19 cellular contexts compared by ENCODE assay signal in the genomic region with DNA sequence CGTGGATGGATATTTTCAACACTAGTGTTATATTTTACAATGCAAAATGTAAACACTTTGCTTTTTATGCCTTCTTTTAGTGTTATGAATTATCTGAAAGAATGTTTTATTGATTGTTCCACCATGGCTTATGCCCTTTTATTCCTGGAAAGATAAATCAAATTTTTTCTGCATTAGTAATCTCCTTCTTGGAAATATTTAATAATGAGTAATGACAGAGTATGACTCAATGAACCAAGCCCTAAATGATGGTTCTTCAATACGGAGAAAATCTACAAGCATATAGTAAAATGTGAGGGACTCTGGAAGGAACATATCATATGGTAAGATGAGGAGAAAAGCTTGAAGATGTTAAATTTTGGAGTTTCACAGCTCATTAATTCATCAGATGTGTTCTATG.
"Had no signal": no experiment of that assay in that cellular context is flagged by ENCODE, and none has a peak within 500 bp of the region (broad histone marks: within the 10 kb centered on the region; RNA-seq: fewer than 3 reads in every experiment).

No MANE protein-coding gene starts in this region.

- H3K4me3 Mint-ChIP-seq: activated CD4-positive, alpha-beta memory T cell treated with anti-CD3 and anti-CD28 coated beads for 36 hours; activated naive CD4-positive, alpha-beta T cell treated with anti-CD3 and anti-CD28 coated beads for 36 hours; activated naive CD8-positive, alpha-beta T cell treated with anti-CD3 and anti-CD28 coated beads, Interleukin-2, amount 10 ng/mL, durations not matched to agents 7 days and 5 days; activated T-cell treated with anti-CD3 and anti-CD28 coated beads, Interleukin-2, amount 50 U/mL, for 72 hours; memory B cell; nephron had no signal

- H3K27ac ChIP-seq: cardiac muscle cell, esophagus muscularis mucosa, neutrophil, ovary, prostate gland, upper lobe of left lung had no signal

- H3K4me3 ChIP-seq: cardiac muscle cell, esophagus muscularis mucosa, ovary, prostate gland, upper lobe of left lung had no signal

- H3K9me3 ChIP-seq: neutrophil, ovary, prostate gland, upper lobe of left lung had no signal

- H3K4me1 ChIP-seq: esophagus muscularis mucosa, prostate gland, upper lobe of left lung had no signal

- DNase-seq: activated CD4-positive, alpha-beta memory T cell treated with anti-CD3 and anti-CD28 coated beads for 36 hours; activated CD4-positive, alpha-beta T cell treated with anti-CD3 and anti-CD28 coated beads for 48 hours; activated effector memory CD4-positive, alpha-beta T cell treated with Interleukin-2 at 50 U/mL for 16 hours; activated naive CD4-positive, alpha-beta T cell treated with anti-CD3 and anti-CD28 coated beads for 36 hours; activated naive CD8-positive, alpha-beta T cell treated with anti-CD3 and anti-CD28 coated beads, Interleukin-2, amount 10 ng/mL, durations not matched to agents 7 days and 5 days; activated T-cell treated with anti-CD3 and anti-CD28 coated beads, Interleukin-2, amount 50 U/mL, for 72 hours; amniotic stem cell; effector CD8-positive, alpha-beta T cell; foreskin fibroblast; ovary; stimulated activated CD4-positive, alpha-beta T cell treated with anti-CD3 and anti-CD28 coated beads, Interleukin-4, amount 100 ng/mL, for 24 hours; stimulated activated naive CD8-positive, alpha-beta T cell treated with anti-CD3 and anti-CD28 coated beads, Interleukin-15, Interleukin-2, amounts not matched to agents 100 U/mL and 50 U/mL, for 24 hours; upper lobe of left lung had no signal

- H3K4me1 Mint-ChIP-seq: activated naive CD8-positive, alpha-beta T cell treated with anti-CD3 and anti-CD28 coated beads, Interleukin-2, amount 10 ng/mL, durations not matched to agents 7 days and 5 days; memory B cell; nephron had no signal

- H3K36me3 Mint-ChIP-seq: activated CD4-positive, alpha-beta memory T cell treated with anti-CD3 and anti-CD28 coated beads for 36 hours; activated naive CD8-positive, alpha-beta T cell treated with anti-CD3 and anti-CD28 coated beads, Interleukin-2, amount 10 ng/mL, durations not matched to agents 7 days and 5 days; memory B cell had no signal

- H3K27me3 ChIP-seq: cardiac muscle cell, esophagus muscularis mucosa, neutrophil, ovary, upper lobe of left lung had no signal

- H3K27ac Mint-ChIP-seq: activated CD4-positive, alpha-beta memory T cell treated with anti-CD3 and anti-CD28 coated beads for 36 hours; activated naive CD4-positive, alpha-beta T cell treated with anti-CD3 and anti-CD28 coated beads for 36 hours; activated naive CD8-positive, alpha-beta T cell treated with anti-CD3 and anti-CD28 coated beads, Interleukin-2, amount 10 ng/mL, durations not matched to agents 7 days and 5 days; activated T-cell treated with anti-CD3 and anti-CD28 coated beads, Interleukin-2, amount 50 U/mL, for 72 hours; memory B cell; nephron had no signal

- ATAC-seq: activated T-cell treated with anti-CD3 and anti-CD28 coated beads, Interleukin-2, amount 50 U/mL, for 72 hours; stimulated activated naive CD8-positive, alpha-beta T cell treated with anti-CD3 and anti-CD28 coated beads, Interleukin-15, Interleukin-2, amounts not matched to agents 100 U/mL and 50 U/mL, for 24 hours had no signal

- H3K36me3 ChIP-seq: cardiac muscle cell, esophagus muscularis mucosa, neutrophil, ovary, prostate gland, upper lobe of left lung had no signal

- H3K27me3 Mint-ChIP-seq: activated CD4-positive, alpha-beta memory T cell treated with anti-CD3 and anti-CD28 coated beads for 36 hours; activated naive CD8-positive, alpha-beta T cell treated with anti-CD3 and anti-CD28 coated beads, Interleukin-2, amount 10 ng/mL, durations not matched to agents 7 days and 5 days; memory B cell had no signal
